In genomic region chr9:124183772-124184171, GRCh38 we compare ENCODE assay signal across 24 cellular contexts.
DNase-seq lines count a peak whose midpoint lies in the region; TF ChIP-seq lines count a peak whose summit lies in the region.
"Had no signal": no experiment of that assay in that cellular context is flagged by ENCODE, and none has a peak within 500 bp of the region (broad histone marks: within the 10 kb centered on the region; RNA-seq: fewer than 3 reads in every experiment).

No MANE protein-coding gene starts in this region.

- 100% methylated on average over 3 of the region's 3 CpGs for WGBS in esophagus muscularis mucosa

- intact Hi-C loops in activated CD4-positive, alpha-beta T cell treated with anti-CD3 and anti-CD28 coated beads, Interleukin-2, amount 10 ng/mL, durations not matched to agents 24 days and 14 days (cut with micrococcal nuclease) = no loop called here
- intact Hi-C loops in esophagus muscularis mucosa (cut with DNase I) = no loop called here

- CTCF ChIA-PET in activated CD4-positive, alpha-beta T cell treated with anti-CD3 and anti-CD28 coated beads, Interleukin-2, amount 10 ng/mL, durations not matched to agents 7 days and 5 days (lab: Charles Lee) = interaction anchor here (1.0 to 1.5 kb wide), 2 partner anchors 36 to 56 kb away, joined by 3 to 4 read pairs; no protein-coding TSS in a partner anchor

- H3K27me3 ChIP-seq in esophagus muscularis mucosa = peaks cover 0 to 71% (median 0%) of the 10 kb centered on the region in 4 donors

- TF ChIP-seq POLR2A in esophagus muscularis mucosa (IDR thresholded peaks at IDR 0.05; ENCODE audit: low read depth) = no peak

- H3K4me1 Mint-ChIP-seq in activated CD4-positive, alpha-beta T cell treated with anti-CD3 and anti-CD28 coated beads, Interleukin-2, amount 10 ng/mL, durations not matched to agents 24 days and 14 days = no peaks in the 10 kb centered on the region
- no peaks in the 10 kb centered on the region for H3K4me1 Mint-ChIP-seq in activated CD4-positive, alpha-beta T cell treated with anti-CD3 and anti-CD28 coated beads, Interleukin-2, amount 10 ng/mL, durations not matched to agents 7 days and 5 days

- POLR2A ChIA-PET in activated CD4-positive, alpha-beta T cell treated with anti-CD3 and anti-CD28 coated beads, Interleukin-2, amount 10 ng/mL, durations not matched to agents 7 days and 5 days (lab: Charles Lee) = no interaction called here

- no peaks in the 10 kb centered on the region for H3K36me3 Mint-ChIP-seq in activated CD4-positive, alpha-beta T cell treated with anti-CD3 and anti-CD28 coated beads, Interleukin-2, amount 10 ng/mL, durations not matched to agents 24 days and 14 days (ENCODE audit: low read depth)
- H3K36me3 Mint-ChIP-seq in activated CD4-positive, alpha-beta T cell treated with anti-CD3 and anti-CD28 coated beads, Interleukin-2, amount 10 ng/mL, durations not matched to agents 7 days and 5 days (ENCODE audit: low read depth) = no peaks in the 10 kb centered on the region

- H3K4me3 ChIP-seq in esophagus muscularis mucosa = no peak overlapping the region
- H3K4me3 ChIP-seq: A549; BLaER1 treated with 17β-estradiol and CSF1 and Interleukin-3, amounts not matched to agents 10 nM and 100 nM; GM23248; MG63; PC-9 had no signal

- no peak overlapping the region for H3K27ac ChIP-seq in esophagus muscularis mucosa (replicated peaks in 1 of 4)
- H3K27ac ChIP-seq: A549; BLaER1 treated with 17β-estradiol and CSF1 and Interleukin-3, amounts not matched to agents 10 nM and 100 nM; GM23248; PC-9 had no signal

- TF ChIP-seq EP300 in esophagus muscularis mucosa (IDR thresholded peaks at IDR 0.05) = no peak

- H3K9me3 ChIP-seq in esophagus muscularis mucosa = no peaks in the 10 kb centered on the region
- H3K9me3 ChIP-seq: MG63 had no signal

- H3K4me1 ChIP-seq in esophagus muscularis mucosa = peaks cover 0 to 6% (median 2%) of the 10 kb centered on the region in 4 donors
- H3K4me1 ChIP-seq: A549 had no signal

- H3K9me3 Mint-ChIP-seq in activated CD4-positive, alpha-beta T cell treated with anti-CD3 and anti-CD28 coated beads, Interleukin-2, amount 10 ng/mL, durations not matched to agents 24 days and 14 days = peaks cover 8% of the 10 kb centered on the region
- no peaks in the 10 kb centered on the region for H3K9me3 Mint-ChIP-seq in activated CD4-positive, alpha-beta T cell treated with anti-CD3 and anti-CD28 coated beads, Interleukin-2, amount 10 ng/mL, durations not matched to agents 7 days and 5 days
- H3K9me3 Mint-ChIP-seq: CD4-positive, alpha-beta T cell had no signal

- TF ChIP-seq CTCF in esophagus muscularis mucosa (IDR thresholded peaks at IDR 0.05) = no peak

- H3K4me3 Mint-ChIP-seq in activated CD4-positive, alpha-beta T cell treated with anti-CD3 and anti-CD28 coated beads, Interleukin-2, amount 10 ng/mL, durations not matched to agents 24 days and 14 days = no peak overlapping the region
- no peak overlapping the region for H3K4me3 Mint-ChIP-seq in activated CD4-positive, alpha-beta T cell treated with anti-CD3 and anti-CD28 coated beads, Interleukin-2, amount 10 ng/mL, durations not matched to agents 7 days and 5 days
- H3K4me3 Mint-ChIP-seq: CD4-positive, alpha-beta T cell had no signal

- H3K36me3 ChIP-seq in esophagus muscularis mucosa = no peaks in the 10 kb centered on the region
- H3K36me3 ChIP-seq: BLaER1 treated with 17β-estradiol and CSF1 and Interleukin-3, amounts not matched to agents 10 nM and 100 nM; MG63 had no signal

- peak; percentile 37 for DNase-seq in activated CD4-positive, alpha-beta T cell treated with anti-CD3 and anti-CD28 coated beads, Interleukin-2, amount 10 ng/mL, durations not matched to agents 24 days and 14 days
- no peak for DNase-seq in activated CD4-positive, alpha-beta T cell treated with anti-CD3 and anti-CD28 coated beads, Interleukin-2, amount 10 ng/mL, durations not matched to agents 7 days and 5 days
- DNase-seq in NCI-H69 (lab: John Stamatoyannopoulos, UW) (peak; percentile 96), esophagus muscularis mucosa (ENCODE audit: extremely low spot score) (peak; percentile 24), HuH-7.5 (ENCODE audit: low spot score) (no peak), GM19240 (ENCODE audit: insufficient read length, low spot score) (no peak), pons (ENCODE audit: low spot score) (no peak)
- DNase-seq: AML-193; CD4-positive, alpha-beta T cell; GM23248; H7; KG1; MG63; NCI-H1105 treated with DMSO at 0.1 percent for 48 hours; NCI-H187; NCI-H2081 treated with DMSO at 0.1 percent for 48 hours; NCI-H446 treated with DMSO at 0.1 percent for 48 hours; NCI-H526; PC-9; Right ventricle myocardium superior; RPMI8226; T-helper 1 cell had no signal

- H3K27me3 Mint-ChIP-seq in activated CD4-positive, alpha-beta T cell treated with anti-CD3 and anti-CD28 coated beads, Interleukin-2, amount 10 ng/mL, durations not matched to agents 24 days and 14 days = peaks cover 29% of the 10 kb centered on the region
- peaks cover 42% of the 10 kb centered on the region for H3K27me3 Mint-ChIP-seq in activated CD4-positive, alpha-beta T cell treated with anti-CD3 and anti-CD28 coated beads, Interleukin-2, amount 10 ng/mL, durations not matched to agents 7 days and 5 days

- H3K27ac Mint-ChIP-seq in activated CD4-positive, alpha-beta T cell treated with anti-CD3 and anti-CD28 coated beads, Interleukin-2, amount 10 ng/mL, durations not matched to agents 24 days and 14 days = no peak overlapping the region
- no peak overlapping the region for H3K27ac Mint-ChIP-seq in activated CD4-positive, alpha-beta T cell treated with anti-CD3 and anti-CD28 coated beads, Interleukin-2, amount 10 ng/mL, durations not matched to agents 7 days and 5 days
- H3K27ac Mint-ChIP-seq: CD4-positive, alpha-beta T cell had no signal

Comparison
In these comparisons a context has a peak if more than half of its experiments do, and no peak if none do; other contexts are left out.
1. DNase-seq: peak in activated CD4-positive, alpha-beta T cell treated with anti-CD3 and anti-CD28 coated beads, Interleukin-2, amount 10 ng/mL, durations not matched to agents 24 days and 14 days (single experiment), NCI-H69 (single experiment) and esophagus muscularis mucosa (single experiment); none in activated CD4-positive, alpha-beta T cell treated with anti-CD3 and anti-CD28 coated beads, Interleukin-2, amount 10 ng/mL, durations not matched to agents 7 days and 5 days (single experiment), HuH-7.5 (single experiment), GM19240 (single experiment) and pons (single experiment).